7 cellular contexts compared by ENCODE assay signal in the genomic region with DNA sequence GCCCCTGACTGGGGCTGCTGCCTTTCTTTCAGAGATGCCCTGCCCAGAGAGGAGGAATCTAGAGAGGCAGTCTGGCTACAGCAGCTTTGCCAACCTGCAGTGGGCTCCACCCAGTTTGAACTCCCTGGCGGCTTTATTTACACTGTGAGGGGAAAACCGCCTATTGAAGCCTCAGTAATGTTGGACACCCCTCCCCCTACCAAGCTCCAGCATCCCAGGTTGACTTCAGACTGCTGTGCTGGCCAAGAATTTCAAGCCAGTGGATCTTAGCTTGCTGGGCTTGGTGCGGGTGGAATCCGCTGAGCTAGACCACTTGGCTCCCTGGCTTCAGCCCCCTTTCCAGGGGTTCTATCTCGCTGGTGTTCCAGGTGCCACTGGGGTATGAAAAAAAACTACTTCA.
DNase-seq lines count a peak whose midpoint lies in the region; ATAC-seq and TF ChIP-seq lines count a peak whose summit lies in the region.
"Not testable (repeated sequence)": the region's sequence is repeated elsewhere in the genome, so short reads cannot be mapped to it uniquely, and the experiment has no call there.

No MANE protein-coding gene starts in this region.

- ATAC-seq in WTC11: peak; percentile 22; the same call in 1 of the 2 replicates

- TF ChIP-seq CTCF in WTC11 (IDR thresholded peaks at IDR 0.05); neural progenitor cell (IDR thresholded peaks at IDR 0.05): not testable (repeated sequence)

- peaks cover 11% of the 10 kb centered on the region for H3K4me1 ChIP-seq in neural progenitor cell

- H3K36me3 Mint-ChIP-seq in WTC11: peaks cover 15% of the 10 kb centered on the region
- H3K36me3 Mint-ChIP-seq in neural progenitor cell: not testable (repeated sequence)

- H4K20me1 ChIP-seq in neural progenitor cell (ENCODE audit: low read depth): not testable (repeated sequence)

- not testable (repeated sequence) for H3K4me3 ChIP-seq in neural progenitor cell

- not testable (repeated sequence) for H3K4me3 Mint-ChIP-seq in WTC11, neural progenitor cell

- H3K27ac Mint-ChIP-seq in WTC11, neural progenitor cell: not testable (repeated sequence)

- H2AFZ ChIP-seq in neural progenitor cell (replicated peaks): peak overlapping the region; percentile 31

- H3K79me2 ChIP-seq in neural progenitor cell (ENCODE audit: low read depth): not testable (repeated sequence)

- H3K9me3 Mint-ChIP-seq in WTC11: peaks cover 37% of the 10 kb centered on the region
- H3K9me3 Mint-ChIP-seq in neural progenitor cell: peaks cover 24% of the 10 kb centered on the region

- POLR2A ChIA-PET in WTC11 (lab: Charles Lee): not testable (repeated sequence)

- not testable (repeated sequence) for H3K27ac ChIP-seq in neural progenitor cell

- H3K9me3 ChIP-seq in neural progenitor cell (ENCODE audit: low read depth): not testable (repeated sequence)

- H3K4me1 Mint-ChIP-seq in WTC11: peaks cover 16% of the 10 kb centered on the region
- H3K4me1 Mint-ChIP-seq in neural progenitor cell: not testable (repeated sequence)

- H3K9ac ChIP-seq in neural progenitor cell: not testable (repeated sequence)

- CTCF ChIA-PET in WTC11 (lab: Charles Lee): interaction anchor here (1.0 to 1.8 kb wide), 2 partner anchors 50 to 61 kb away, joined by 3 to 4 read pairs; partner anchors contain the start of gene FYN

- H3K36me3 ChIP-seq in neural progenitor cell: not testable (repeated sequence)

- H3K4me2 ChIP-seq in neural progenitor cell: not testable (repeated sequence)

- DNase-seq in DMS153 (lab: John Stamatoyannopoulos, UW): peak; percentile 61
- DNase-seq in HT-29 (ENCODE audit: low spot score): peak; percentile 13
- peak; percentile 70 for DNase-seq in NCI-H2029 treated with DMSO at 0.1 percent for 48 hours (lab: John Stamatoyannopoulos, UW)
- peak; percentile 85 for DNase-seq in NCI-H345 (lab: John Stamatoyannopoulos, UW)
- peak; percentile 97 for DNase-seq in NCI-H748 (lab: John Stamatoyannopoulos, UW; ENCODE audit: unreplicated experiment)
- not testable (repeated sequence) for DNase-seq in WTC11 (ENCODE audit: low spot score); neural progenitor cell (ENCODE audit: low spot score)

- not testable (repeated sequence) for H3K27me3 ChIP-seq in neural progenitor cell

- H3K27me3 Mint-ChIP-seq in WTC11 (ENCODE audit: low read depth): peaks cover 12% of the 10 kb centered on the region
- not testable (repeated sequence) for H3K27me3 Mint-ChIP-seq in neural progenitor cell (ENCODE audit: insufficient read depth, low read depth)

- H3F3A ChIP-seq in neural progenitor cell (ENCODE audit: low read depth): not testable (repeated sequence)
